In the genomic region with DNA sequence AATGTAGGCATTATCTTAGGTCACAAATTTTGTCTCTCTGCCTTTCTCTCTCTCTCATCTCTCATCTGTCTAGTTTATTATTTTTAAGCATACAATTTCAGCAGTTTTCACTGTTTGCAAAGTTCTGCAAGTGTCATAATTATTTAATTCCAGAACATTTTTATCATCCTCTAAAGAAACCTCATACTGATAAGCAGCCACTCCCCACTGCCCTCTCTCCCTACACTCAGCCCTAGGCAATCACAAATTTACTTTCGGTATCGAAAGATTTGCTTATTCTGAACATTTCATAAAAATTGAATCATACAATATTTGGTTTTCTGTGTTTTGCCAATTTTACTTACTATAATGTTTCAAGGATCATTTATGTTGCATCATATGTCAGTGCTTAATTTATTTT, we compare ENCODE assay signal across 34 cellular contexts. TPM values are rescaled to one million over a fixed set of nuclear protein-coding genes. Genes with fewer than 3 reads are reported as not detected.
"Had no signal": no experiment of that assay in that cellular context is flagged by ENCODE, and none has a peak within 500 bp of the region (broad histone marks: within the 10 kb centered on the region; RNA-seq: fewer than 3 reads in every experiment).

No MANE protein-coding gene starts in this region.

- FAIRE-seq: endometrium, keratinocyte had no signal

- H3K27me3 Mint-ChIP-seq: activated naive CD8-positive, alpha-beta T cell treated with anti-CD3 and anti-CD28 coated beads for 36 hours had no signal

- H3K4me1 Mint-ChIP-seq: activated naive CD8-positive, alpha-beta T cell treated with anti-CD3 and anti-CD28 coated beads for 36 hours; brain; natural killer cell had no signal

- H3K36me3 Mint-ChIP-seq: activated naive CD8-positive, alpha-beta T cell treated with anti-CD3 and anti-CD28 coated beads for 36 hours; brain; natural killer cell; neural progenitor cell had no signal

- H3K9me3 Mint-ChIP-seq: activated naive CD4-positive, alpha-beta T cell treated with anti-CD3 and anti-CD28 coated beads for 36 hours; activated naive CD8-positive, alpha-beta T cell treated with anti-CD3 and anti-CD28 coated beads for 36 hours; activated T-helper 1 cell treated with anti-CD3 and anti-CD28 coated beads, Interleukin-12 subunit alpha, Interleukin-12 subunit beta, Interleukin-2, Interleukin-4 antibody, amounts not matched to agents 30 ng/mL and 10 ng/mL and 1 ng/mL, durations not matched to agents 14 hours and 24 hours and 36 hours; brain; natural killer cell; neural progenitor cell had no signal

- H3K27ac Mint-ChIP-seq: activated naive CD4-positive, alpha-beta T cell treated with anti-CD3 and anti-CD28 coated beads for 36 hours; activated naive CD8-positive, alpha-beta T cell treated with anti-CD3 and anti-CD28 coated beads for 36 hours; activated T-helper 1 cell treated with anti-CD3 and anti-CD28 coated beads, Interleukin-12 subunit alpha, Interleukin-12 subunit beta, Interleukin-2, Interleukin-4 antibody, amounts not matched to agents 30 ng/mL and 10 ng/mL and 1 ng/mL, durations not matched to agents 14 hours and 24 hours and 36 hours; brain; natural killer cell; neural progenitor cell had no signal

- DNase-seq: activated CD4-positive, alpha-beta T cell treated with anti-CD3 and anti-CD28 coated beads for 1 hour; activated effector memory CD4-positive, alpha-beta T cell treated with anti-CD3 and anti-CD28 coated beads, Interleukin-2, amount 50 U/mL, for 16 hours; activated naive CD4-positive, alpha-beta T cell treated with anti-CD3 and anti-CD28 coated beads for 36 hours; activated naive CD8-positive, alpha-beta T cell treated with anti-CD3 and anti-CD28 coated beads for 36 hours; cerebellar nuclear complex; colonic mucosa; effector CD8-positive, alpha-beta T cell; head of caudate nucleus; hippocampal formation; left cardiac atrium; mammary epithelial cell; natural killer cell; occipital lobe; psoas muscle; sigmoid colon; stimulated activated CD4-positive, alpha-beta T cell treated with anti-CD3 and anti-CD28 coated beads, Interleukin-1b, Interleukin-23, amount 100 ng/mL, for 48 hours; stimulated activated naive CD4-positive, alpha-beta T cell had no signal

- H3K4me3 Mint-ChIP-seq: activated naive CD4-positive, alpha-beta T cell treated with anti-CD3 and anti-CD28 coated beads for 36 hours; activated naive CD8-positive, alpha-beta T cell treated with anti-CD3 and anti-CD28 coated beads for 36 hours; activated T-helper 1 cell treated with anti-CD3 and anti-CD28 coated beads, Interleukin-12 subunit alpha, Interleukin-12 subunit beta, Interleukin-2, Interleukin-4 antibody, amounts not matched to agents 30 ng/mL and 10 ng/mL and 1 ng/mL, durations not matched to agents 14 hours and 24 hours and 36 hours; brain; natural killer cell; neural progenitor cell had no signal

RNA-seq across cellular contexts. Expression of gene OR6Y1, which starts 16.6 kb away (rescaled TPM):
- total RNA-seq: activated naive CD4-positive, alpha-beta T cell treated with anti-CD3 and anti-CD28 coated beads for 36 hours; activated naive CD8-positive, alpha-beta T cell treated with anti-CD3 and anti-CD28 coated beads for 36 hours; activated T-helper 1 cell treated with anti-CD3 and anti-CD28 coated beads, Interleukin-12 subunit alpha, Interleukin-12 subunit beta, Interleukin-2, Interleukin-4 antibody, amounts not matched to agents 30 ng/mL and 10 ng/mL and 1 ng/mL, durations not matched to agents 14 hours and 24 hours and 36 hours; ascending aorta; cardiac muscle cell; colonic mucosa; dermis microvascular lymphatic vessel endothelial cell; epithelial cell of proximal tubule; fibroblast of villous mesenchyme; gastroesophageal sphincter; left cardiac atrium; liver; mammary epithelial cell; natural killer cell; occipital lobe; psoas muscle; sigmoid colon; smooth muscle cell; suprapubic skin; T-helper 1 cell treated with Interleukin-12 subunit alpha and Interleukin-12 subunit beta and Interleukin-4 antibody, amounts not matched to agents 30 ng/mL and 1 ng/mL, for 36 hours; tibial nerve; urinary bladder had no signal

RNA-seq across cellular contexts. Expression of gene OR6P1, which starts 32.8 kb away (rescaled TPM):
- total RNA-seq: activated naive CD4-positive, alpha-beta T cell treated with anti-CD3 and anti-CD28 coated beads for 36 hours; activated naive CD8-positive, alpha-beta T cell treated with anti-CD3 and anti-CD28 coated beads for 36 hours; activated T-helper 1 cell treated with anti-CD3 and anti-CD28 coated beads, Interleukin-12 subunit alpha, Interleukin-12 subunit beta, Interleukin-2, Interleukin-4 antibody, amounts not matched to agents 30 ng/mL and 10 ng/mL and 1 ng/mL, durations not matched to agents 14 hours and 24 hours and 36 hours; ascending aorta; cardiac muscle cell; colonic mucosa; dermis microvascular lymphatic vessel endothelial cell; epithelial cell of proximal tubule; fibroblast of villous mesenchyme; gastroesophageal sphincter; left cardiac atrium; liver; mammary epithelial cell; natural killer cell; occipital lobe; psoas muscle; sigmoid colon; smooth muscle cell; suprapubic skin; T-helper 1 cell treated with Interleukin-12 subunit alpha and Interleukin-12 subunit beta and Interleukin-4 antibody, amounts not matched to agents 30 ng/mL and 1 ng/mL, for 36 hours; tibial nerve; urinary bladder had no signal

RNA-seq across cellular contexts. Expression of gene OR10X1, which starts 42.1 kb away (rescaled TPM):
- total RNA-seq: activated naive CD4-positive, alpha-beta T cell treated with anti-CD3 and anti-CD28 coated beads for 36 hours; activated naive CD8-positive, alpha-beta T cell treated with anti-CD3 and anti-CD28 coated beads for 36 hours; activated T-helper 1 cell treated with anti-CD3 and anti-CD28 coated beads, Interleukin-12 subunit alpha, Interleukin-12 subunit beta, Interleukin-2, Interleukin-4 antibody, amounts not matched to agents 30 ng/mL and 10 ng/mL and 1 ng/mL, durations not matched to agents 14 hours and 24 hours and 36 hours; ascending aorta; cardiac muscle cell; colonic mucosa; dermis microvascular lymphatic vessel endothelial cell; epithelial cell of proximal tubule; fibroblast of villous mesenchyme; gastroesophageal sphincter; left cardiac atrium; liver; mammary epithelial cell; natural killer cell; occipital lobe; psoas muscle; sigmoid colon; smooth muscle cell; suprapubic skin; T-helper 1 cell treated with Interleukin-12 subunit alpha and Interleukin-12 subunit beta and Interleukin-4 antibody, amounts not matched to agents 30 ng/mL and 1 ng/mL, for 36 hours; tibial nerve; urinary bladder had no signal
